ENCODE assay signal across 2 cellular contexts in genomic region chr16:67151431-67152097, GRCh38.
TF ChIP-seq lines count a peak whose summit lies in the region.

No MANE protein-coding gene starts in this region.

TF ChIP-seq in K562, 482 proteins besides CTCF, POLR2A, EP300 and RAD21:
- TF ChIP-seq ZNF511 (CRISPR knock-in tag; IDR thresholded peaks at IDR 0.05) = no peak
- TF ChIP-seq MAX (CRISPR knock-in tag; IDR thresholded peaks at IDR 0.05) = peak; percentile 13; the same call in 1 of the 2 replicates
- TF ChIP-seq PATZ1 (CRISPR knock-in tag; IDR thresholded peaks at IDR 0.05; ENCODE audit: borderline replicate concordance) = no peak
- no peak for TF ChIP-seq ZFP30 (CRISPR knock-in tag; IDR thresholded peaks at IDR 0.05; ENCODE audit: borderline replicate concordance)
- TF ChIP-seq CBFB (CRISPR knock-in tag; IDR thresholded peaks at IDR 0.05) = no peak

TF ChIP-seq in GM12891, 5 proteins besides CTCF, POLR2A, EP300 and RAD21:
- TF ChIP-seq TAF1 (IDR thresholded peaks at IDR 0.05; ENCODE audit: low read depth, low read length) = no peak
- no peak for TF ChIP-seq POLR2AphosphoS5 (IDR thresholded peaks at IDR 0.05; ENCODE audit: low read depth, low read length)
- TF ChIP-seq POU2F2 (IDR thresholded peaks at IDR 0.05; ENCODE audit: low read depth, low read length) = no peak
- TF ChIP-seq SPI1 (IDR thresholded peaks at IDR 0.05; ENCODE audit: low read depth, low read length) = no peak
- TF ChIP-seq PAX5 (IDR thresholded peaks at IDR 0.05; ENCODE audit: insufficient read depth, low read length, severe bottlenecking) = no peak
